ENCODE assay signal across 1 cellular context in genomic region chr11:65857500-65858353, GRCh38.
A peak's percentile ranks its signal among the peaks of the same experiment; 100 is the strongest.
TF ChIP-seq lines count a peak whose summit lies in the region.

Gene CFL1, minus strand, starts transcription at chr11:65858180. Its CDS starts 81 bp downstream, at chr11:65858099.

TF ChIP-seq in HepG2, 621 proteins besides CTCF, POLR2A, EP300 and RAD21 (continued from another document and continues in another):
- TF ChIP-seq ZNF589 (CRISPR knock-in tag; conservative IDR thresholded peaks at IDR 0.05): peak; percentile 76; the same call in 1 of the 2 replicates
- 0 out of 2 replicates have a peak, but pooled peaks have one; percentile 14 for TF ChIP-seq TGIF2 (CRISPR knock-in tag; IDR thresholded peaks at IDR 0.05)
- no peak for TF ChIP-seq ZNF282 (IDR thresholded peaks at IDR 0.05; ENCODE audit: partially characterized antibody)
- peak; percentile 83 for TF ChIP-seq HIVEP1 (CRISPR knock-in tag; IDR thresholded peaks at IDR 0.05)
- no peak for TF ChIP-seq EEA1 (CRISPR knock-in tag; IDR thresholded peaks at IDR 0.05; ENCODE audit: borderline replicate concordance)
- no peak for TF ChIP-seq PAX8 (CRISPR knock-in tag; IDR thresholded peaks at IDR 0.05; ENCODE audit: borderline replicate concordance)
- TF ChIP-seq ZNF883 (CRISPR knock-in tag; IDR thresholded peaks at IDR 0.05; ENCODE audit: not compliant biosample characterization): peak; percentile 42
- TF ChIP-seq ZNF256 (CRISPR knock-in tag; conservative IDR thresholded peaks at IDR 0.05): 0 out of 2 replicates have a peak, but pooled peaks have one; percentile 56
- TF ChIP-seq RFXANK (CRISPR knock-in tag; IDR thresholded peaks at IDR 0.05): 0 out of 2 replicates have a peak, but pooled peaks have one; percentile 38
- TF ChIP-seq ATF3 (CRISPR knock-in tag; IDR thresholded peaks at IDR 0.05): no peak; the same call in 1 of the 2 replicates
- no peak for TF ChIP-seq MEF2D (CRISPR knock-in tag; IDR thresholded peaks at IDR 0.05)
- TF ChIP-seq ETS1 (CRISPR knock-in tag; IDR thresholded peaks at IDR 0.05): no peak
- TF ChIP-seq MNT (IDR thresholded peaks at IDR 0.05): no peak; the same call in 1 of the 2 replicates
- peak; percentile 71 for TF ChIP-seq AGO1 (IDR thresholded peaks at IDR 0.05; ENCODE audit: low read depth, low read length, poor library complexity, severe bottlenecking)
- TF ChIP-seq NPAS2 (CRISPR knock-in tag; IDR thresholded peaks at IDR 0.05; ENCODE audit: borderline replicate concordance): no peak
- TF ChIP-seq PLRG1 (conservative IDR thresholded peaks at IDR 0.05): no peak
- no peak for TF ChIP-seq LCORL (IDR thresholded peaks at IDR 0.05)
- no peak; the same call in 1 of the 2 replicates for TF ChIP-seq LCORL (CRISPR knock-in tag; IDR thresholded peaks at IDR 0.05)
- no peak for TF ChIP-seq ZNF367 (CRISPR knock-in tag; IDR thresholded peaks at IDR 0.05; ENCODE audit: borderline replicate concordance)
- TF ChIP-seq ERF (CRISPR knock-in tag; IDR thresholded peaks at IDR 0.05): peak; percentile 86
- no peak for TF ChIP-seq CEBPG (CRISPR knock-in tag; IDR thresholded peaks at IDR 0.05)
- TF ChIP-seq ZFP36 (IDR thresholded peaks at IDR 0.05; ENCODE audit: borderline replicate concordance, low read depth, low read length, partially characterized antibody): no peak
- TF ChIP-seq ZNF879 (CRISPR knock-in tag; IDR thresholded peaks at IDR 0.05): no peak; the same call in none of the 2 replicates
- no peak; the same call in 1 of the 2 replicates for TF ChIP-seq SAFB2 (CRISPR knock-in tag; IDR thresholded peaks at IDR 0.05; ENCODE audit: borderline replicate concordance, low read depth)
- peak; percentile 47 for TF ChIP-seq FOXK1 (CRISPR knock-in tag; IDR thresholded peaks at IDR 0.05; ENCODE audit: borderline replicate concordance, low read depth)
- TF ChIP-seq HNRNPLL (IDR thresholded peaks at IDR 0.05; ENCODE audit: low read depth, low read length, poor library complexity, severe bottlenecking): peak; percentile 61
- TF ChIP-seq SKI (IDR thresholded peaks at IDR 0.05; ENCODE audit: partially characterized antibody): peak; percentile 67
- peak in 1 of 2 experiments; percentile 93; a peak in 2 of 4 replicates for TF ChIP-seq KLF16 (CRISPR knock-in tag; IDR thresholded peaks at IDR 0.05)
- peak; percentile 68; the same call in 1 of the 2 replicates for TF ChIP-seq GMEB2 (CRISPR knock-in tag; IDR thresholded peaks at IDR 0.05; ENCODE audit: low read depth)
- no peak for TF ChIP-seq ZNF644 (CRISPR knock-in tag; IDR thresholded peaks at IDR 0.05; ENCODE audit: low read depth)
- no peak for TF ChIP-seq KDM1A (CRISPR knock-in tag; IDR thresholded peaks at IDR 0.05)
- TF ChIP-seq CREBL2 (CRISPR knock-in tag; IDR thresholded peaks at IDR 0.05; ENCODE audit: borderline replicate concordance): no peak
- peak; percentile 69 for TF ChIP-seq ZNF12 (CRISPR knock-in tag; IDR thresholded peaks at IDR 0.05)
- peak; percentile 94 for TF ChIP-seq MAZ (IDR thresholded peaks at IDR 0.05; ENCODE audit: borderline replicate concordance, low read depth, low read length)
- TF ChIP-seq MAZ (CRISPR knock-in tag; IDR thresholded peaks at IDR 0.05; ENCODE audit: low read depth): peak; percentile 93
- no peak for TF ChIP-seq NR2F6 (IDR thresholded peaks at IDR 0.05)
- TF ChIP-seq NR2F6 (CRISPR knock-in tag; IDR thresholded peaks at IDR 0.05): peak; percentile 54
- peak; percentile 27 for TF ChIP-seq MYC (CRISPR knock-in tag; IDR thresholded peaks at IDR 0.05; ENCODE audit: borderline replicate concordance)
- TF ChIP-seq FOXK2 (IDR thresholded peaks at IDR 0.05): no peak
- TF ChIP-seq ZNF597 (CRISPR knock-in tag; IDR thresholded peaks at IDR 0.05): no peak
- 0 out of 2 replicates have a peak, but pooled peaks have one; percentile 50 for TF ChIP-seq ZNF83 (CRISPR knock-in tag; IDR thresholded peaks at IDR 0.05; ENCODE audit: borderline replicate concordance)
- peak; percentile 62; the same call in 1 of the 2 replicates for TF ChIP-seq ZNF383 (CRISPR knock-in tag; IDR thresholded peaks at IDR 0.05; ENCODE audit: borderline replicate concordance)
- TF ChIP-seq NKX3-1 (CRISPR knock-in tag; IDR thresholded peaks at IDR 0.05): no peak
- peak; percentile 63; the same call in 1 of the 2 replicates for TF ChIP-seq ZNF124 (CRISPR knock-in tag; IDR thresholded peaks at IDR 0.05)
- TF ChIP-seq SAP130 (CRISPR knock-in tag; IDR thresholded peaks at IDR 0.05; ENCODE audit: low read depth): peak; percentile 93
- TF ChIP-seq ARID5B (CRISPR knock-in tag; IDR thresholded peaks at IDR 0.05): no peak; the same call in 1 of the 2 replicates
- TF ChIP-seq KDM3A (CRISPR knock-in tag; IDR thresholded peaks at IDR 0.05; ENCODE audit: low read depth): 0 out of 2 replicates have a peak, but pooled peaks have one; percentile 48
- no peak for TF ChIP-seq THAP7 (CRISPR knock-in tag; IDR thresholded peaks at IDR 0.05)
- TF ChIP-seq POLR2AphosphoS5 (IDR thresholded peaks at IDR 0.05; ENCODE audit: low read depth, low read length): peak; percentile 98
- peak; percentile 20; the same call in 1 of the 2 replicates for TF ChIP-seq ZNF138 (CRISPR knock-in tag; IDR thresholded peaks at IDR 0.05; ENCODE audit: low read depth)
- peak; percentile 75 for TF ChIP-seq SP4 (CRISPR knock-in tag; IDR thresholded peaks at IDR 0.05)
- no peak for TF ChIP-seq NFYC (CRISPR knock-in tag; IDR thresholded peaks at IDR 0.05)
- no peak for TF ChIP-seq CENPT (CRISPR knock-in tag; IDR thresholded peaks at IDR 0.05; ENCODE audit: low read depth)
- TF ChIP-seq ZZZ3 (CRISPR knock-in tag; IDR thresholded peaks at IDR 0.05; ENCODE audit: borderline replicate concordance): peak; percentile 52; the same call in 1 of the 2 replicates
- no peak; the same call in 1 of the 2 replicates for TF ChIP-seq HINFP (CRISPR knock-in tag; IDR thresholded peaks at IDR 0.05; ENCODE audit: low read depth)
- no peak for TF ChIP-seq ZNF260 (CRISPR knock-in tag; IDR thresholded peaks at IDR 0.05; ENCODE audit: borderline replicate concordance, low read depth)
